8 cellular contexts compared by ENCODE assay signal in the genomic region with DNA sequence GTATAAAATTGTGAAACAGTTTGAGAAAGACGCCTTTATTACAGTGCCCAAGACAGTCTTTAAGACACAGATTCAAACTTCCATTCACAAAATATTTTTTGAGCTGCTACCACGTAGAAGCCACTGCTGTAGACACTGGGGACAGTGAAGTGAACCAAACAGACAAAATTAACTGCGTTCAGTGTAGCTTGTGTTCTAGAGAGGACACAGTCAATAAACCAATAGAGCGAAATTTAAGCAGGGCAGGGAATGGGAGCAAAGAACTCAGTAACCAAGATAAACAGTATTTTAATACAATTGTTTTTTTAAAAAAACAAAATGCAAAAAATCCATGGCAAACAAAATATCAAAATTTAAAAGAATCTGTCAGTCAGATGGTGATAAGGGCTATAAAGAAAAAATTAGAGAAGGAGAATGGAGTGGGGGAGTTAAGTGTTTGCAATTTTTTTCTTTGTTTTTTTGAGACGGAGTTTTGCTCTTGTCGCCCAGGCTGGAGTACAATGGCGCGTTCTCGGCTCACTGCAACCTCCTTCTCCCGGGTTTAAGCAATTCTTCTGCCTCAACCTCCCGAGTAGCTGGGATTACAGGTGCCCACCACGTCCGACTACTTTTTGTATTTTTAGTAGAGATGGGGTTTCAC. TPM values are rescaled to one million over a fixed set of nuclear protein-coding genes. Genes with fewer than 3 reads are reported as not detected.
A peak's percentile ranks its signal among the peaks of the same experiment; 100 is the strongest.
DNase-seq lines count a peak whose midpoint lies in the region; ATAC-seq and TF ChIP-seq lines count a peak whose summit lies in the region.

No MANE protein-coding gene starts in this region.

- peak overlapping the region; percentile 24 for H3K27ac ChIP-seq in C4-2B
- no peak overlapping the region for H3K27ac ChIP-seq in KMS-11
- H3K27ac ChIP-seq in osteoblast (ENCODE audit: low read depth, low read length): peak overlapping the region; percentile 73

- H3K9me3 ChIP-seq in endocrine pancreas (ENCODE audit: control insufficient read depth, low read length): no peaks in the 10 kb centered on the region
- H3K9me3 ChIP-seq in osteoblast (ENCODE audit: low read depth, low read length): no peaks in the 10 kb centered on the region

- H3K27me3 ChIP-seq in KMS-11 (ENCODE audit: insufficient read depth, low read depth) (no peaks in the 10 kb centered on the region), endocrine pancreas (ENCODE audit: control insufficient read depth, insufficient read depth, low read length) (no peaks in the 10 kb centered on the region), osteoblast (ENCODE audit: insufficient read depth, low read length) (no peaks in the 10 kb centered on the region)

- no peak overlapping the region for H3K9ac ChIP-seq in KMS-11
- H3K9ac ChIP-seq in endocrine pancreas (ENCODE audit: control insufficient read depth, insufficient read depth, low read length): peak overlapping the region; percentile 33

- H3K4me3 ChIP-seq in KMS-11 (IDR thresholded peaks at IDR 0.05; ENCODE audit: insufficient read depth, low read depth, low read length) (no peak overlapping the region), endocrine pancreas (ENCODE audit: control insufficient read depth, insufficient read depth, low read length) (peak overlapping the region; percentile 93), osteoblast (ENCODE audit: insufficient read depth, low read length) (peak overlapping the region; percentile 99)

- H4K20me1 ChIP-seq in KMS-11 (ENCODE audit: insufficient read depth) (no peaks in the 10 kb centered on the region), osteoblast (ENCODE audit: insufficient read depth, low read length) (peaks cover 2% of the 10 kb centered on the region)

- TF ChIP-seq CTCF in C4-2B (conservative IDR thresholded peaks at IDR 0.05) (no peak), KMS-11 (conservative IDR thresholded peaks at IDR 0.05; ENCODE audit: low read depth, low read length) (no peak), osteoblast (IDR thresholded peaks at IDR 0.05; ENCODE audit: extremely low read depth, low read depth, low read length) (no peak)

- peak; percentile 8 for ATAC-seq in GM21528 (IDR thresholded peaks at IDR 0.05; ENCODE audit: low FRiP score, unreplicated experiment)

- H3K4me2 ChIP-seq in KMS-11: peak overlapping the region; percentile 42
- peak overlapping the region; percentile 93 for H3K4me2 ChIP-seq in osteoblast (ENCODE audit: insufficient read depth, low read length)

- no peak overlapping the region for H2AFZ ChIP-seq in KMS-11 (ENCODE audit: low read depth)
- peak overlapping the region; percentile 91 for H2AFZ ChIP-seq in osteoblast (ENCODE audit: low read length)

- DNase-seq in osteoblast (ENCODE audit: insufficient read length, low spot score, missing footprints): no peak
- DNase-seq in NCI-H187 treated with DMSO at 0.1 percent for 48 hours (lab: John Stamatoyannopoulos, UW): no peak
- no peak for DNase-seq in occipital lobe (lab: John Stamatoyannopoulos, UW)
- DNase-seq in hypothalamus (lab: John Stamatoyannopoulos, UW): no peak

- H3K36me3 ChIP-seq in KMS-11 (ENCODE audit: insufficient read depth): no peaks in the 10 kb centered on the region
- H3K36me3 ChIP-seq in endocrine pancreas (ENCODE audit: control insufficient read depth, insufficient read depth, low read length): no peaks in the 10 kb centered on the region
- no peaks in the 10 kb centered on the region for H3K36me3 ChIP-seq in osteoblast (ENCODE audit: insufficient read depth, low read length)

- H3K4me1 ChIP-seq in KMS-11 (ENCODE audit: low read depth, poor library complexity, severe bottlenecking) (no peaks in the 10 kb centered on the region), endocrine pancreas (ENCODE audit: control insufficient read depth, insufficient read depth, low read length) (no peaks in the 10 kb centered on the region), osteoblast (ENCODE audit: insufficient read depth, low read length) (peaks cover 11% of the 10 kb centered on the region)

- no peaks in the 10 kb centered on the region for H3K79me2 ChIP-seq in KMS-11 (ENCODE audit: insufficient read depth, low read depth)
- peaks cover 25% of the 10 kb centered on the region for H3K79me2 ChIP-seq in osteoblast (ENCODE audit: insufficient read depth, low read length)

RNA-seq across cellular contexts. Expression of gene PARS2, which starts 0.7 kb away (rescaled TPM):
- total RNA-seq in osteoblast (6.2 and 7.4 TPM in 2 replicates), occipital lobe (3.7 TPM)

RNA-seq across cellular contexts. Expression of gene TTC22, which starts 36.1 kb away (rescaled TPM):
- total RNA-seq in osteoblast (not detected in 2 replicates), occipital lobe (0.16 TPM)

RNA-seq across cellular contexts. Expression of gene TTC4, which starts 49.4 kb away (rescaled TPM):
- total RNA-seq in osteoblast (19.7 and 27.9 TPM in 2 replicates), occipital lobe (20.6 TPM)
